ENCODE assay signal across 8 cellular contexts in genomic region chr21:44925027-44925755, GRCh38. TPM values are rescaled to one million over a fixed set of nuclear protein-coding genes. Genes with fewer than 3 reads are reported as not detected.
DNase-seq lines count a peak whose midpoint lies in the region; ATAC-seq and TF ChIP-seq lines count a peak whose summit lies in the region.

No MANE protein-coding gene starts in this region.

- no peaks in the 10 kb centered on the region for H3K27me3 ChIP-seq in prostate gland (replicated peaks; ENCODE audit: insufficient read depth)

- WGBS in prostate gland = 30% methylated on average over 4 of the region's 4 CpGs

- H3K27ac ChIP-seq in prostate gland = peak overlapping the region in 1 of 2 donors; percentile 49

- H3K9me3 ChIP-seq in prostate gland = no peaks in the 10 kb centered on the region

- intact Hi-C loops in prostate gland (cut with DNase I) = no loop called here

- DNase-seq in activated T-cell treated with anti-CD3 and anti-CD28 coated beads, Interleukin-2, amount 50 U/mL, for 24 hours = no peak
- DNase-seq in activated T-cell treated with anti-CD3 and anti-CD28 coated beads, Interleukin-2, amount 50 U/mL, for 48 hours = no peak
- no peak for DNase-seq in T-helper 2 cell treated with Interferon-gamma antibody and Interleukin-4, amounts not matched to agents 5 μg/mL and 100 μg/mL, for 36 hours (ENCODE audit: low spot score)
- peak; percentile 76 for DNase-seq in fibroblast of peridontal ligament (ENCODE audit: extremely low read depth)
- DNase-seq in superior temporal gyrus (ENCODE audit: extremely low spot score) = peak; percentile 20
- no peak for DNase-seq in prostate gland (ENCODE audit: low spot score)

- TF ChIP-seq CTCF in prostate gland (IDR thresholded peaks at IDR 0.05) = no peak

- H3K36me3 Mint-ChIP-seq in activated T-cell treated with anti-CD3 and anti-CD28 coated beads, Interleukin-2, amount 50 U/mL, for 24 hours (ENCODE audit: low read depth) = peaks cover 14% of the 10 kb centered on the region
- peaks cover 10% of the 10 kb centered on the region for H3K36me3 Mint-ChIP-seq in T-helper 2 cell treated with Interferon-gamma antibody and Interleukin-4, amounts not matched to agents 5 μg/mL and 100 μg/mL, for 36 hours (ENCODE audit: low read depth)

- peak overlapping the region; percentile 92 for H3K27ac Mint-ChIP-seq in activated T-cell treated with anti-CD3 and anti-CD28 coated beads, Interleukin-2, amount 50 U/mL, for 24 hours
- peak overlapping the region; percentile 81 for H3K27ac Mint-ChIP-seq in T-helper 2 cell treated with Interferon-gamma antibody and Interleukin-4, amounts not matched to agents 5 μg/mL and 100 μg/mL, for 36 hours

- no peaks in the 10 kb centered on the region for H3K4me1 ChIP-seq in prostate gland (replicated peaks)

- ATAC-seq in GM21786 (IDR thresholded peaks at IDR 0.05; ENCODE audit: unreplicated experiment) (no peak), HG03135 (IDR thresholded peaks at IDR 0.05; ENCODE audit: unreplicated experiment) (no peak)

- H3K36me3 ChIP-seq in prostate gland = no peaks in the 10 kb centered on the region

- H3K9me3 Mint-ChIP-seq in activated T-cell treated with anti-CD3 and anti-CD28 coated beads, Interleukin-2, amount 50 U/mL, for 24 hours = no peaks in the 10 kb centered on the region
- no peaks in the 10 kb centered on the region for H3K9me3 Mint-ChIP-seq in T-helper 2 cell treated with Interferon-gamma antibody and Interleukin-4, amounts not matched to agents 5 μg/mL and 100 μg/mL, for 36 hours

- H3K4me3 ChIP-seq in prostate gland = no peak overlapping the region

- H3K27me3 Mint-ChIP-seq in activated T-cell treated with anti-CD3 and anti-CD28 coated beads, Interleukin-2, amount 50 U/mL, for 24 hours = no peaks in the 10 kb centered on the region
- H3K27me3 Mint-ChIP-seq in T-helper 2 cell treated with Interferon-gamma antibody and Interleukin-4, amounts not matched to agents 5 μg/mL and 100 μg/mL, for 36 hours (ENCODE audit: low read depth) = no peaks in the 10 kb centered on the region

- H3K4me1 Mint-ChIP-seq in activated T-cell treated with anti-CD3 and anti-CD28 coated beads, Interleukin-2, amount 50 U/mL, for 24 hours (ENCODE audit: low read depth) = peaks cover 84% of the 10 kb centered on the region
- peaks cover 69% of the 10 kb centered on the region for H3K4me1 Mint-ChIP-seq in T-helper 2 cell treated with Interferon-gamma antibody and Interleukin-4, amounts not matched to agents 5 μg/mL and 100 μg/mL, for 36 hours (ENCODE audit: low read depth)

- peak overlapping the region; percentile 94 for H3K4me3 Mint-ChIP-seq in activated T-cell treated with anti-CD3 and anti-CD28 coated beads, Interleukin-2, amount 50 U/mL, for 24 hours
- H3K4me3 Mint-ChIP-seq in T-helper 2 cell treated with Interferon-gamma antibody and Interleukin-4, amounts not matched to agents 5 μg/mL and 100 μg/mL, for 36 hours = peak overlapping the region; percentile 55

- no peak for TF ChIP-seq POLR2A in prostate gland (IDR thresholded peaks at IDR 0.05)

RNA-seq across cellular contexts. Expression of gene ITGB2, which starts 4.5 kb away (rescaled TPM):
- 10 to 100 TPM; 23.1 to 56.1 TPM for total RNA-seq in prostate gland

RNA-seq across cellular contexts. Expression of gene SLX9, which starts 14.6 kb away (rescaled TPM):
- 10 to 100 TPM; 21.4 to 24.8 TPM for total RNA-seq in prostate gland

RNA-seq across cellular contexts. Expression of gene PTTG1IP, which starts 51.7 kb away (rescaled TPM):
- total RNA-seq in prostate gland = 100 to 1,000 TPM; 216 to 244 TPM

Comparison
In these comparisons a context has a peak if more than half of its experiments do, and no peak if none do; other contexts are left out.
1. DNase-seq: peak in fibroblast of peridontal ligament (single experiment) and superior temporal gyrus (single experiment); none in activated T-cell treated with anti-CD3 and anti-CD28 coated beads, Interleukin-2, amount 50 U/mL, for 24 hours (single experiment), activated T-cell treated with anti-CD3 and anti-CD28 coated beads, Interleukin-2, amount 50 U/mL, for 48 hours (0 of 2), T-helper 2 cell treated with Interferon-gamma antibody and Interleukin-4, amounts not matched to agents 5 μg/mL and 100 μg/mL, for 36 hours (single experiment) and prostate gland (single experiment).